Comparison of ENCODE assay signal across 1 cellular context in genomic region chr7:1533255-1533568, GRCh38.
TF ChIP-seq lines count a peak whose summit lies in the region.

No MANE protein-coding gene starts in this region.

TF ChIP-seq in endothelial cell of umbilical vein, 7 proteins besides CTCF, POLR2A, EP300 and RAD21:
- TF ChIP-seq EZH2 (IDR thresholded peaks at IDR 0.05; ENCODE audit: borderline replicate concordance, low read depth, low read length, severe bottlenecking) = no peak
- TF ChIP-seq JUN (IDR thresholded peaks at IDR 0.05; ENCODE audit: borderline replicate concordance, insufficient read depth, insufficient read length, low read depth) = no peak
- TF ChIP-seq POLR2AphosphoS5 (IDR thresholded peaks at IDR 0.05; ENCODE audit: insufficient read depth, low read depth, low read length) = no peak
- TF ChIP-seq MAX (IDR thresholded peaks at IDR 0.05; ENCODE audit: insufficient read depth, insufficient read length) = no peak
- no peak for TF ChIP-seq MYC (IDR thresholded peaks at IDR 0.05; ENCODE audit: low read depth, low read length)
- no peak for TF ChIP-seq FOS (IDR thresholded peaks at IDR 0.05; ENCODE audit: borderline replicate concordance, insufficient read depth, low read length)
- no peak for TF ChIP-seq GATA2 (IDR thresholded peaks at IDR 0.05; ENCODE audit: insufficient read depth, insufficient read length, low read depth, low read length)
